In genomic region chr12:108833355-108833733, GRCh38 we compare ENCODE assay signal across 1 cellular context.
TF ChIP-seq lines count a peak whose summit lies in the region.

No MANE protein-coding gene starts in this region.

TF ChIP-seq in GM23338, 12 proteins besides CTCF, POLR2A, EP300 and RAD21 (continued from another document):
- no peak for TF ChIP-seq ZNF462 (CRISPR knock-in tag; IDR thresholded peaks at IDR 0.05)
